ENCODE assay signal across 17 cellular contexts in the genomic region with DNA sequence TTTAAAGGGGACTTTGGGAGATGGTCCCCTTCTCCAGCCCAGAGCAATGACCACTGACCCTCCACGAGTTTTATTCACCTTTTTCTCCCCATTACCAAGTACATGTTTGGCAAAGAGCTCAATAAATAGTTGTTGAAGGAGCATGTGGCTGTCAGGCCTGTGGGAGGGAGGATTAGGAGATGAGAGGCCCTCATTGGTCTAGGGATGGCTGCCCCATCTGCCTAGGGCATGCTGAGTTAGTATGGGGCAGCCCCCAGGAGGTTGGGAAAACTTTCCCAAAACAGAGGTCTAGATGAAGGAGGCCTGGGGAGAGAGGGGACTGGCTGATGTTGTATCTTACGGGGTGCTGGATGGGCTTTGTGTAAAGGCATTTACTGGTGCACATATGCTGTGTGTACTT.
"Had no signal": no experiment of that assay in that cellular context is flagged by ENCODE, and none has a peak within 500 bp of the region (broad histone marks: within the 10 kb centered on the region; RNA-seq: fewer than 3 reads in every experiment).

No MANE protein-coding gene starts in this region.

- H3K4me3 ChIP-seq: adrenal gland, hepatocyte, sigmoid colon, thyroid gland had no signal

- H3K36me3 ChIP-seq: adrenal gland, thyroid gland had no signal

- H3K27me3 ChIP-seq: adrenal gland, hepatocyte, sigmoid colon, thyroid gland had no signal

- H3K4me2 ChIP-seq: hepatocyte had no signal

- H2AFZ ChIP-seq: hepatocyte had no signal

- H3K9me3 Mint-ChIP-seq: activated naive CD4-positive, alpha-beta T cell treated with anti-CD3 and anti-CD28 coated beads, Interleukin-2, amount 50 U/mL, for 72 hours; effector memory CD8-positive, alpha-beta T cell; naive thymus-derived CD4-positive, alpha-beta T cell; T-helper 2 cell treated with Interferon-gamma antibody and Interleukin-4, amounts not matched to agents 5 μg/mL and 100 μg/mL, for 36 hours; WTC11 had no signal

- H3K27me3 Mint-ChIP-seq: activated CD4-positive, alpha-beta T cell treated with anti-CD3 and anti-CD28 coated beads for 36 hours; effector memory CD8-positive, alpha-beta T cell; naive thymus-derived CD4-positive, alpha-beta T cell had no signal

- H3K9me3 ChIP-seq: adrenal gland, sigmoid colon, thyroid gland had no signal

- ATAC-seq: activated CD4-positive, alpha-beta T cell treated with anti-CD3 and anti-CD28 coated beads for 36 hours; activated naive CD4-positive, alpha-beta T cell treated with anti-CD3 and anti-CD28 coated beads, Interleukin-2, amount 50 U/mL, for 72 hours; effector memory CD8-positive, alpha-beta T cell; left cardiac atrium; WTC11 had no signal

- DNase-seq: activated CD4-positive, alpha-beta T cell treated with anti-CD3 and anti-CD28 coated beads for 36 hours; activated CD4-positive, alpha-beta T cell treated with anti-CD3 and anti-CD28 coated beads, Interleukin-2, amount 50 U/mL, for 48 hours; activated gamma-delta T cell treated with Interleukin-2 at 50 U/mL for 16 hours; adrenal gland; dermis blood vessel endothelial cell; effector memory CD8-positive, alpha-beta T cell; left cardiac atrium; mesenchymal stem cell; naive thymus-derived CD4-positive, alpha-beta T cell; sigmoid colon; stimulated activated CD4-positive, alpha-beta T cell treated with anti-CD3 and anti-CD28 coated beads, Interleukin-4, amount 100 ng/mL, for 4 hours; stimulated activated naive CD4-positive, alpha-beta T cell; thyroid gland had no signal

- H3K4me3 Mint-ChIP-seq: activated CD4-positive, alpha-beta T cell treated with anti-CD3 and anti-CD28 coated beads for 36 hours; T-helper 2 cell treated with Interferon-gamma antibody and Interleukin-4, amounts not matched to agents 5 μg/mL and 100 μg/mL, for 36 hours; WTC11 had no signal

- H3K27ac ChIP-seq: adrenal gland, hepatocyte, sigmoid colon, thyroid gland had no signal

- H3K27ac Mint-ChIP-seq: activated CD4-positive, alpha-beta T cell treated with anti-CD3 and anti-CD28 coated beads for 36 hours; WTC11 had no signal
